15 cellular contexts compared by ENCODE assay signal in genomic region chr16:15854906-15855703, GRCh38. TPM values are rescaled to one million over a fixed set of nuclear protein-coding genes. Genes with fewer than 3 reads are reported as not detected.
DNase-seq lines count a peak whose midpoint lies in the region; ATAC-seq, FAIRE-seq and TF ChIP-seq lines count a peak whose summit lies in the region.
"Had no signal": no experiment of that assay in that cellular context is flagged by ENCODE, and none has a peak within 500 bp of the region (broad histone marks: within the 10 kb centered on the region; RNA-seq: fewer than 3 reads in every experiment).

No MANE protein-coding gene starts in this region.

- H3K27me3 ChIP-seq in HepG2 (ENCODE audit: control insufficient read depth in 1 of 2, insufficient read depth in 2 of 2, low read length in 2 of 2), result peaks cover 17 to 74% of the 10 kb centered on the region in 2 experiments; a peak in 4 of 5 replicates
- H3K27me3 ChIP-seq in right lobe of liver, result no peaks in the 10 kb centered on the region
- peaks cover 13% of the 10 kb centered on the region; the same call in 1 of the 2 replicates for H3K27me3 ChIP-seq in OCI-LY1 (ENCODE audit: insufficient read depth, low read length)
- peaks cover 45% of the 10 kb centered on the region for H3K27me3 ChIP-seq in SK-N-SH (ENCODE audit: insufficient read depth)

- H3K4me2 ChIP-seq in HepG2 (ENCODE audit: low read depth, low read length), result no peak overlapping the region
- peak overlapping the region; percentile 6; the same call in 1 of the 2 replicates for H3K4me2 ChIP-seq in OCI-LY1 (ENCODE audit: low read length)
- no peak overlapping the region for H3K4me2 ChIP-seq in SK-N-SH

- H3K4me1 ChIP-seq in HepG2 (ENCODE audit: insufficient read depth, low read length) (peaks cover 11% of the 10 kb centered on the region), right lobe of liver (no peaks in the 10 kb centered on the region), OCI-LY1 (ENCODE audit: insufficient read depth, low read length, severe bottlenecking) (peaks cover 9% of the 10 kb centered on the region), SK-N-SH (ENCODE audit: control insufficient read depth in 1 of 2, insufficient read depth in 2 of 2, low read depth in 1 of 2, low read length in 1 of 2) (peaks cover 0 to 3% of the 10 kb centered on the region in 2 experiments; a peak in 1 of 4 replicates), kidney (ENCODE audit: control insufficient read depth in 1 of 2, insufficient read depth in 1 of 2, low read depth in 1 of 2, low read length in 2 of 2) (peaks cover 0 to 6% of the 10 kb centered on the region in 2 donors)

- DNase-seq in HepG2 (ENCODE audit: low spot score) (no peak), right lobe of liver (no peak), posterior vena cava (ENCODE audit: low spot score) (no peak), germinal center (ENCODE audit: low spot score) (no peak), SK-N-SH (no peak), kidney (no peak)
- DNase-seq: Calu3; caudate nucleus; naive B cell; stimulated activated naive CD8-positive, alpha-beta T cell treated with anti-CD3 and anti-CD28 coated beads, Interleukin-15, amount 100 ng/mL, for 72 hours had no signal

- TF ChIP-seq EP300 in HepG2 (IDR thresholded peaks at IDR 0.05; ENCODE audit: low read depth in 2 of 2, low read length in 2 of 2) (no peak), HepG2 (CRISPR knock-in tag; IDR thresholded peaks at IDR 0.05; ENCODE audit: borderline replicate concordance) (no peak), SK-N-SH (IDR thresholded peaks at IDR 0.05; ENCODE audit: borderline replicate concordance in 1 of 2, low read depth in 1 of 2, low read length in 1 of 2) (no peak)

- H3F3A ChIP-seq in OCI-LY1 (ENCODE audit: insufficient read depth, low read length) (no peaks in the 10 kb centered on the region), SK-N-SH (replicated peaks; ENCODE audit: insufficient read depth) (no peaks in the 10 kb centered on the region)

- H4K20me1 ChIP-seq in HepG2 (ENCODE audit: insufficient read depth, low read length) (no peaks in the 10 kb centered on the region), OCI-LY1 (ENCODE audit: insufficient read depth, low read length) (no peaks in the 10 kb centered on the region), SK-N-SH (ENCODE audit: insufficient read depth) (no peaks in the 10 kb centered on the region)

- peaks cover 71% of the 10 kb centered on the region for H3K27me3 Mint-ChIP-seq in nephron (ENCODE audit: low read depth)

- H3K36me3 ChIP-seq in HepG2 (replicated peaks in 1 of 2; ENCODE audit: control insufficient read depth in 1 of 2, insufficient read depth in 2 of 2, low read length in 2 of 2), result no peaks in the 10 kb centered on the region
- no peaks in the 10 kb centered on the region for H3K36me3 ChIP-seq in right lobe of liver
- no peaks in the 10 kb centered on the region for H3K36me3 ChIP-seq in OCI-LY1 (ENCODE audit: insufficient read depth, low read length)
- no peaks in the 10 kb centered on the region for H3K36me3 ChIP-seq in SK-N-SH (replicated peaks in 1 of 2; ENCODE audit: control insufficient read depth in 1 of 2, insufficient read depth in 2 of 2, low read length in 1 of 2)
- H3K36me3 ChIP-seq in kidney (ENCODE audit: control insufficient read depth in 1 of 2, insufficient read depth in 2 of 2, low read length in 2 of 2), result no peaks in the 10 kb centered on the region

- H3K4me3 ChIP-seq in HepG2 (replicated peaks in 1 of 3; ENCODE audit: insufficient read depth in 1 of 3, low read depth in 2 of 3, low read length in 3 of 3) (no peak overlapping the region), right lobe of liver (no peak overlapping the region), OCI-LY1 (ENCODE audit: low read depth, low read length, poor library complexity, severe bottlenecking) (no peak overlapping the region), SK-N-SH (ENCODE audit: low read depth in 2 of 2, low read length in 1 of 2) (no peak overlapping the region), kidney (ENCODE audit: low read length in 2 of 2) (no peak overlapping the region)

- intact Hi-C loops in HepG2 (cut with micrococcal nuclease; ENCODE audit: unreplicated experiment), result no loop called here
- intact Hi-C loops in right lobe of liver (cut with DNase I), result no loop called here
- intact Hi-C loops in posterior vena cava (cut with DNase I), result no loop called here
- intact Hi-C loops in kidney (cut with DNase I), result no loop called here

- no peak for ATAC-seq in HepG2
- ATAC-seq in right lobe of liver, result no peak
- ATAC-seq: stimulated activated naive CD8-positive, alpha-beta T cell treated with anti-CD3 and anti-CD28 coated beads, Interleukin-15, amount 100 ng/mL, for 72 hours had no signal

- in situ Hi-C loops in HepG2 (cut with HindIII; ENCODE audit: extremely low pct_ligation_motif_present, low pct_unique_long_range_greater_than_20kb), result no loop called here

- WGBS in HepG2 (ENCODE audit: low lambda C conversion rate), result 22% methylated on average over 15 of the region's 15 CpGs
- 35% methylated on average over 14 of the region's 15 CpGs for WGBS in right lobe of liver (ENCODE audit: insufficient coverage, low coverage, low lambda C conversion rate, missing lambda C conversion rate)
- WGBS in SK-N-SH (ENCODE audit: low lambda C conversion rate), result 46% methylated on average over 15 of the region's 15 CpGs

- CTCF ChIA-PET in HepG2 (lab: Yijun Ruan, JAX; ENCODE audit: low intra/inter-chr PET ratio, low total read pairs) (no interaction called here), SK-N-SH (lab: Yijun Ruan, JAX) (interaction anchor here (2.1 kb wide), 1 partner anchor 18 kb away, joined by 4 read pairs; no protein-coding TSS in a partner anchor)

- H3K79me2 ChIP-seq in HepG2 (ENCODE audit: insufficient read depth, low read length) (no peaks in the 10 kb centered on the region), OCI-LY1 (ENCODE audit: insufficient read depth, low read length) (no peaks in the 10 kb centered on the region), SK-N-SH (ENCODE audit: insufficient read depth) (no peaks in the 10 kb centered on the region)

- H3K4me1 Mint-ChIP-seq in nephron, result peaks cover 19% of the 10 kb centered on the region

- H3K27ac ChIP-seq in HepG2 (ENCODE audit: extremely low read length, insufficient read depth, low read length) (no peak overlapping the region), right lobe of liver (no peak overlapping the region), OCI-LY1 (ENCODE audit: low read depth, low read length, poor library complexity, severe bottlenecking) (no peak overlapping the region), SK-N-SH (ENCODE audit: low read depth in 2 of 2, low read length in 1 of 2) (no peak overlapping the region), kidney (ENCODE audit: low read depth in 2 of 2, low read length in 2 of 2) (no peak overlapping the region)

- POLR2A ChIA-PET in HepG2 (lab: Yijun Ruan, JAX) (no interaction called here), SK-N-SH (lab: Yijun Ruan, JAX) (no interaction called here)

- H3K9me3 ChIP-seq in HepG2 (ENCODE audit: low read length) (no peaks in the 10 kb centered on the region), right lobe of liver (no peaks in the 10 kb centered on the region), OCI-LY1 (ENCODE audit: low read length) (no peaks in the 10 kb centered on the region), SK-N-SH (no peaks in the 10 kb centered on the region), kidney (ENCODE audit: control insufficient read depth in 1 of 2, low read length in 2 of 2) (no peaks in the 10 kb centered on the region)

- H3K4me3 Mint-ChIP-seq in nephron, result peak overlapping the region in 2 of 3 experiments; percentile 39 to 69
- H3K4me3 Mint-ChIP-seq: activated naive CD4-positive, alpha-beta T cell treated with anti-CD3 and anti-CD28 coated beads, Interleukin-2, amount 50 U/mL, for 24 hours; stimulated activated naive CD8-positive, alpha-beta T cell treated with anti-CD3 and anti-CD28 coated beads, Interleukin-15, amount 100 ng/mL, for 72 hours had no signal

- H3K9me2 ChIP-seq in OCI-LY1 (ENCODE audit: low read depth, low read length) (no peaks in the 10 kb centered on the region), SK-N-SH (no peaks in the 10 kb centered on the region)

- H3K9me3 Mint-ChIP-seq in nephron, result no peaks in the 10 kb centered on the region
- H3K9me3 Mint-ChIP-seq: activated naive CD4-positive, alpha-beta T cell treated with anti-CD3 and anti-CD28 coated beads, Interleukin-2, amount 50 U/mL, for 24 hours; naive B cell; stimulated activated naive CD8-positive, alpha-beta T cell treated with anti-CD3 and anti-CD28 coated beads, Interleukin-15, amount 100 ng/mL, for 72 hours had no signal

- no peak for TF ChIP-seq POLR2A in HepG2 (IDR thresholded peaks at IDR 0.05; ENCODE audit: insufficient read depth in 1 of 2, low read depth in 2 of 2, low read length in 2 of 2)
- TF ChIP-seq POLR2A in right lobe of liver (IDR thresholded peaks at IDR 0.05), result no peak

- no peaks in the 10 kb centered on the region for H3K36me3 Mint-ChIP-seq in nephron (ENCODE audit: low read depth)
- H3K36me3 Mint-ChIP-seq: activated naive CD4-positive, alpha-beta T cell treated with anti-CD3 and anti-CD28 coated beads, Interleukin-2, amount 50 U/mL, for 24 hours had no signal

- FAIRE-seq in HepG2 (lab: Jason Lieb, UNC) (no peak), kidney (lab: Jason Lieb, UNC) (no peak)
- FAIRE-seq: endometrium had no signal

- no TSS peak for BruUV-seq in HepG2 (replicated peaks; lab: Mats Ljungman, UMichigan)

- H3K9ac ChIP-seq in HepG2 (ENCODE audit: insufficient read depth, low read depth, low read length) (no peak overlapping the region), OCI-LY1 (ENCODE audit: low read length) (no peak overlapping the region), SK-N-SH (no peak overlapping the region), kidney (ENCODE audit: low read length in 2 of 2) (no peak overlapping the region)

- TF ChIP-seq CTCF in HepG2 (CRISPR knock-in tag; IDR thresholded peaks at IDR 0.05), result no peak
- TF ChIP-seq CTCF in right lobe of liver (IDR thresholded peaks at IDR 0.05), result no peak
- TF ChIP-seq CTCF in OCI-LY1 (IDR thresholded peaks at IDR 0.05; ENCODE audit: low read length), result no peak
- no peak for TF ChIP-seq CTCF in nephron (IDR thresholded peaks at IDR 0.05; ENCODE audit: unreplicated experiment in 3 of 3)
- TF ChIP-seq CTCF in SK-N-SH (IDR thresholded peaks at IDR 0.05), result no peak
- no peak for TF ChIP-seq CTCF in kidney (IDR thresholded peaks at IDR 0.05; ENCODE audit: borderline replicate concordance, extremely low read depth, insufficient read depth)

- H2AFZ ChIP-seq in HepG2 (ENCODE audit: low read length) (no peak overlapping the region), OCI-LY1 (ENCODE audit: low read length) (no peak overlapping the region), SK-N-SH (ENCODE audit: low read depth) (no peak overlapping the region)

- H3K27ac Mint-ChIP-seq in nephron, result no peak overlapping the region
- H3K27ac Mint-ChIP-seq: activated naive CD4-positive, alpha-beta T cell treated with anti-CD3 and anti-CD28 coated beads, Interleukin-2, amount 50 U/mL, for 24 hours; stimulated activated naive CD8-positive, alpha-beta T cell treated with anti-CD3 and anti-CD28 coated beads, Interleukin-15, amount 100 ng/mL, for 72 hours had no signal

- TF ChIP-seq RAD21 in HepG2 (CRISPR knock-in tag; IDR thresholded peaks at IDR 0.05), result no peak
- TF ChIP-seq RAD21 in SK-N-SH (IDR thresholded peaks at IDR 0.05; ENCODE audit: low read length), result no peak

RNA-seq across cellular contexts. Expression of gene MYH11, which starts 1.7 kb away (rescaled TPM):
- total RNA-seq in HepG2 (2016; rRNA removed; fragmentation: Illumina TruSeq; extraction: Trizol), result not detected in 2 replicates
- total RNA-seq in HepG2 (2016; cell fraction: cytosol; rRNA removed; fragmentation: Illumina TruSeq; extraction: Trizol; ENCODE audit: low read depth), result not detected in 2 replicates
- total RNA-seq in HepG2 (2016; cell fraction: insoluble cytoplasmic fraction; rRNA removed; fragmentation: Illumina TruSeq; extraction: Trizol), result not detected in 2 replicates
- not detected in 2 replicates for total RNA-seq in HepG2 (2016; cell fraction: membrane; rRNA removed; fragmentation: Illumina TruSeq; extraction: Trizol)
- not detected in 2 replicates for total RNA-seq in HepG2 (2016; cell fraction: nucleus; rRNA removed; fragmentation: Illumina TruSeq; extraction: Trizol)
- polyA plus RNA-seq in HepG2 (2011; rRNA removed), result not detected in 2 replicates
- not detected in 2 replicates for polyA plus RNA-seq in HepG2 (2011; cell fraction: cytosol; rRNA removed)
- not detected in 2 replicates for polyA plus RNA-seq in HepG2 (2011; cell fraction: nucleus; rRNA removed)
- polyA plus RNA-seq in HepG2 (2012), result 0.25 and 0.60 TPM in 2 replicates
- polyA plus RNA-seq in HepG2 (2016; cell fraction: cytosol; fragmentation: Illumina TruSeq; extraction: Trizol; ENCODE audit: low read depth), result not detected in 2 replicates
- not detected in 2 replicates for polyA plus RNA-seq in HepG2 (2016; cell fraction: insoluble cytoplasmic fraction; fragmentation: Illumina TruSeq; extraction: Trizol; ENCODE audit: low read depth)
- polyA plus RNA-seq in HepG2 (2016; cell fraction: membrane; fragmentation: Illumina TruSeq; extraction: Trizol; ENCODE audit: low read depth), result not detected in 2 replicates
- polyA plus RNA-seq in HepG2 (2016; cell fraction: nucleus; fragmentation: Illumina TruSeq; extraction: Trizol; ENCODE audit: insufficient read depth, low read depth), result not detected in 2 replicates
- 0.14 TPM in 1 of 2 replicates, not detected in the other for polyA minus RNA-seq in HepG2 (2011; rRNA and poly(A)+ RNA removed; ENCODE audit: low replicate concordance)
- polyA minus RNA-seq in HepG2 (2011; cell fraction: cytosol; rRNA and poly(A)+ RNA removed), result not detected in 2 replicates
- polyA minus RNA-seq in HepG2 (2011; cell fraction: nucleus; rRNA and poly(A)+ RNA removed), result not detected in 2 replicates
- total RNA-seq in right lobe of liver, result 1 to 10 TPM; 1.5 to 3.9 (median 2.7) TPM
- 1,000 to 10,000 TPM; 1,932 to 2,544 TPM for total RNA-seq in posterior vena cava
- polyA plus RNA-seq in SK-N-SH (2012; rRNA removed), result 0.02 TPM in 1 of 2 replicates, not detected in the other
- polyA plus RNA-seq in SK-N-SH (2012; cell fraction: cytosol; rRNA removed), result not detected in 2 replicates
- polyA plus RNA-seq in SK-N-SH (2012; cell fraction: nucleus; rRNA removed), result not detected in 2 replicates
- total RNA-seq in kidney, result 175 TPM
- polyA plus RNA-seq in kidney (ENCODE audit: insufficient read depth, low read depth, low replicate concordance), result 40.2 TPM
- total RNA-seq: glomerular endothelial cell had no signal

RNA-seq across cellular contexts. Expression of gene CEP20, which starts 33.3 kb away (rescaled TPM):
- 54.1 and 84.4 TPM in 2 replicates for total RNA-seq in HepG2 (2016; rRNA removed; fragmentation: Illumina TruSeq; extraction: Trizol)
- total RNA-seq in HepG2 (2016; cell fraction: cytosol; rRNA removed; fragmentation: Illumina TruSeq; extraction: Trizol; ENCODE audit: low read depth), result 22.6 and 28.5 TPM in 2 replicates
- total RNA-seq in HepG2 (2016; cell fraction: insoluble cytoplasmic fraction; rRNA removed; fragmentation: Illumina TruSeq; extraction: Trizol), result 61.5 and 89.9 TPM in 2 replicates
- total RNA-seq in HepG2 (2016; cell fraction: membrane; rRNA removed; fragmentation: Illumina TruSeq; extraction: Trizol), result 54.3 and 65.9 TPM in 2 replicates
- 25.7 and 28.2 TPM in 2 replicates for total RNA-seq in HepG2 (2016; cell fraction: nucleus; rRNA removed; fragmentation: Illumina TruSeq; extraction: Trizol)
- 30.2 and 53.0 TPM in 2 replicates for polyA plus RNA-seq in HepG2 (2011; rRNA removed)
- polyA plus RNA-seq in HepG2 (2011; cell fraction: cytosol; rRNA removed), result 17.3 and 23.5 TPM in 2 replicates
- polyA plus RNA-seq in HepG2 (2011; cell fraction: nucleus; rRNA removed), result 4.7 and 7.5 TPM in 2 replicates
- 40.3 and 58.2 TPM in 2 replicates for polyA plus RNA-seq in HepG2 (2012)
- 22.4 and 22.6 TPM in 2 replicates for polyA plus RNA-seq in HepG2 (2016; cell fraction: cytosol; fragmentation: Illumina TruSeq; extraction: Trizol; ENCODE audit: low read depth)
- 106 and 119 TPM in 2 replicates for polyA plus RNA-seq in HepG2 (2016; cell fraction: insoluble cytoplasmic fraction; fragmentation: Illumina TruSeq; extraction: Trizol; ENCODE audit: low read depth)
- 48.2 and 52.2 TPM in 2 replicates for polyA plus RNA-seq in HepG2 (2016; cell fraction: membrane; fragmentation: Illumina TruSeq; extraction: Trizol; ENCODE audit: low read depth)
- polyA plus RNA-seq in HepG2 (2016; cell fraction: nucleus; fragmentation: Illumina TruSeq; extraction: Trizol; ENCODE audit: insufficient read depth, low read depth), result 47.9 and 51.6 TPM in 2 replicates
- polyA minus RNA-seq in HepG2 (2011; rRNA and poly(A)+ RNA removed; ENCODE audit: low replicate concordance), result 10.7 and 14.1 TPM in 2 replicates
- polyA minus RNA-seq in HepG2 (2011; cell fraction: cytosol; rRNA and poly(A)+ RNA removed), result 27.9 and 32.3 TPM in 2 replicates
- 14.0 and 15.2 TPM in 2 replicates for polyA minus RNA-seq in HepG2 (2011; cell fraction: nucleus; rRNA and poly(A)+ RNA removed)
- 10 to 100 TPM; 13.3 to 28.3 (median 18.3) TPM for total RNA-seq in right lobe of liver
- total RNA-seq in posterior vena cava, result 10 to 100 TPM; 25.7 to 25.8 TPM
- polyA plus RNA-seq in SK-N-SH (2012; rRNA removed), result 14.8 and 19.5 TPM in 2 replicates
- polyA plus RNA-seq in SK-N-SH (2012; cell fraction: cytosol; rRNA removed), result 28.4 and 33.7 TPM in 2 replicates
- polyA plus RNA-seq in SK-N-SH (2012; cell fraction: nucleus; rRNA removed), result 4.0 and 8.9 TPM in 2 replicates
- total RNA-seq in kidney, result 28.9 TPM
- polyA plus RNA-seq in kidney (ENCODE audit: insufficient read depth, low read depth, low replicate concordance), result 24.8 TPM

Comparison
In these comparisons a context has a peak if more than half of its experiments do, and no peak if none do; other contexts are left out.
1. RNA of gene MYH11, which starts 1.7 kb away (total RNA-seq): 1,932 to 2,544 TPM in posterior vena cava and 175 TPM in kidney (single experiment); 1.5 to 3.9 TPM in right lobe of liver and not detected in HepG2; every median in the first group is over 10 times any median in the second.